In the genomic region with DNA sequence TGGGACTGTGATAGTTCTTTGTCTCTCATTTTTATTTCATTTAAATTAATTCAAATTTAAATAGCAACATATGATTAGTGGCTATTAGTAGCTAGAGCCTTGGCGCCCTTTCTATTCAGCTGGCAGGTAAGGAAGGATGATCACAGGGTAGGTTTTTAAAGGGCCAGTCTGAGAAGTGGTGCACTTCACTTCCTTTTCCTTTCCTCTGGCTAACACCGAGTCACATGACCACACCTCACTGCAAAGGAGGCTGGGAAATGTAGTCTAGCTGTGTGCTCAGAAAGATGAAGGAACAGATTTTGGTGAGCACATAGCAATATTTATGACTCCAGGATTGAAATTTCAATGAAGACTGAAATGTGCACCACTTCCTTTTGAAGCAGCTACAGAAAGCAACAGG, we compare ENCODE assay signal across 10 cellular contexts.
A peak's percentile ranks its signal among the peaks of the same experiment; 100 is the strongest.
DNase-seq lines count a peak whose midpoint lies in the region; TF ChIP-seq lines count a peak whose summit lies in the region.
"Had no signal": no experiment of that assay in that cellular context is flagged by ENCODE, and none has a peak within 500 bp of the region (broad histone marks: within the 10 kb centered on the region; RNA-seq: fewer than 3 reads in every experiment).

No MANE protein-coding gene starts in this region.

- no peak overlapping the region for H3K9ac ChIP-seq in Karpas-422 (ENCODE audit: low read length)

- H3K4me3 ChIP-seq in Karpas-422 (ENCODE audit: low read length) (no peak overlapping the region), ovary (no peak overlapping the region)
- H3K4me3 ChIP-seq: HAP-1 had no signal

- no peak overlapping the region for H3K4me2 ChIP-seq in Karpas-422 (ENCODE audit: low read depth, low read length, poor library complexity, severe bottlenecking)

- DNase-seq in COLO829 (ENCODE audit: low spot score) (peak; percentile 11), Karpas-422 (peak; percentile 74), left kidney (ENCODE audit: low read depth, low spot score) (peak; percentile 13), CD14-positive monocyte (ENCODE audit: low spot score) (no peak), ovary (no peak), dedifferentiated amniotic fluid mesenchymal stem cell (ENCODE audit: extremely low spot score) (no peak)
- DNase-seq in activated CD4-positive, alpha-beta T cell treated with anti-CD3 and anti-CD28 coated beads, Interleukin-2, amount 10 ng/mL, durations not matched to agents 7 days and 5 days: peak; percentile 59
- no peak for DNase-seq in T-helper 2 cell treated with Interferon-gamma antibody and Interleukin-4, amounts not matched to agents 5 μg/mL and 100 μg/mL, for 36 hours (ENCODE audit: low spot score)

- POLR2A ChIA-PET in activated CD4-positive, alpha-beta T cell treated with anti-CD3 and anti-CD28 coated beads, Interleukin-2, amount 10 ng/mL, durations not matched to agents 7 days and 5 days (lab: Charles Lee): no interaction called here

- H3K9me3 Mint-ChIP-seq in activated CD4-positive, alpha-beta T cell treated with anti-CD3 and anti-CD28 coated beads, Interleukin-2, amount 10 ng/mL, durations not matched to agents 7 days and 5 days: peaks cover 8% of the 10 kb centered on the region
- peaks cover 0 to 4% (median 0%) of the 10 kb centered on the region in 7 donors for H3K9me3 Mint-ChIP-seq in CD14-positive monocyte
- H3K9me3 Mint-ChIP-seq in T-helper 2 cell treated with Interferon-gamma antibody and Interleukin-4, amounts not matched to agents 5 μg/mL and 100 μg/mL, for 36 hours: peaks cover 9% of the 10 kb centered on the region

- H3K27me3 Mint-ChIP-seq in activated CD4-positive, alpha-beta T cell treated with anti-CD3 and anti-CD28 coated beads, Interleukin-2, amount 10 ng/mL, durations not matched to agents 7 days and 5 days: no peaks in the 10 kb centered on the region
- peaks cover 4 to 14% (median 6%) of the 10 kb centered on the region in 3 donors for H3K27me3 Mint-ChIP-seq in CD14-positive monocyte (ENCODE audit: low read depth in 3 of 3)
- H3K27me3 Mint-ChIP-seq in T-helper 2 cell treated with Interferon-gamma antibody and Interleukin-4, amounts not matched to agents 5 μg/mL and 100 μg/mL, for 36 hours (ENCODE audit: low read depth): no peaks in the 10 kb centered on the region

- H2AFZ ChIP-seq in Karpas-422 (ENCODE audit: low read length): peak overlapping the region; percentile 88; the same call in 1 of the 2 replicates

- no peaks in the 10 kb centered on the region for H3K4me1 ChIP-seq in Karpas-422 (ENCODE audit: low read length)
- H3K4me1 ChIP-seq in ovary (ENCODE audit: insufficient read depth): no peaks in the 10 kb centered on the region
- H3K4me1 ChIP-seq: HAP-1 had no signal

- no peaks in the 10 kb centered on the region for H3K36me3 Mint-ChIP-seq in activated CD4-positive, alpha-beta T cell treated with anti-CD3 and anti-CD28 coated beads, Interleukin-2, amount 10 ng/mL, durations not matched to agents 7 days and 5 days (ENCODE audit: low read depth)
- no peaks in the 10 kb centered on the region for H3K36me3 Mint-ChIP-seq in CD14-positive monocyte
- peaks cover 5% of the 10 kb centered on the region for H3K36me3 Mint-ChIP-seq in T-helper 2 cell treated with Interferon-gamma antibody and Interleukin-4, amounts not matched to agents 5 μg/mL and 100 μg/mL, for 36 hours (ENCODE audit: low read depth)

- TF ChIP-seq CTCF in CD14-positive monocyte (IDR thresholded peaks at IDR 0.05) (no peak), ovary (IDR thresholded peaks at IDR 0.05) (no peak)

- no peak overlapping the region for H3K27ac Mint-ChIP-seq in activated CD4-positive, alpha-beta T cell treated with anti-CD3 and anti-CD28 coated beads, Interleukin-2, amount 10 ng/mL, durations not matched to agents 7 days and 5 days
- H3K27ac Mint-ChIP-seq in CD14-positive monocyte: no peak overlapping the region
- no peak overlapping the region for H3K27ac Mint-ChIP-seq in T-helper 2 cell treated with Interferon-gamma antibody and Interleukin-4, amounts not matched to agents 5 μg/mL and 100 μg/mL, for 36 hours
- H3K27ac Mint-ChIP-seq: dendritic cell treated with granulocyte-macrophage colony-stimulating factor and Interleukin-4, amounts not matched to agents 40 ng/mL and 50 ng/mL, for 4 days had no signal

- no peak overlapping the region for H3K27ac ChIP-seq in Karpas-422 (ENCODE audit: low read length)
- H3K27ac ChIP-seq in ovary: no peak overlapping the region

- peaks cover 18% of the 10 kb centered on the region for H3K4me1 Mint-ChIP-seq in activated CD4-positive, alpha-beta T cell treated with anti-CD3 and anti-CD28 coated beads, Interleukin-2, amount 10 ng/mL, durations not matched to agents 7 days and 5 days
- H3K4me1 Mint-ChIP-seq in CD14-positive monocyte: no peaks in the 10 kb centered on the region
- H3K4me1 Mint-ChIP-seq in T-helper 2 cell treated with Interferon-gamma antibody and Interleukin-4, amounts not matched to agents 5 μg/mL and 100 μg/mL, for 36 hours (ENCODE audit: low read depth): peaks cover 13% of the 10 kb centered on the region

- H3K9me2 ChIP-seq in Karpas-422 (replicated peaks; ENCODE audit: insufficient read depth, low read length): no peaks in the 10 kb centered on the region

- no peaks in the 10 kb centered on the region for H3K36me3 ChIP-seq in Karpas-422 (ENCODE audit: insufficient read depth, low read length)
- no peaks in the 10 kb centered on the region for H3K36me3 ChIP-seq in ovary
- H3K36me3 ChIP-seq: HAP-1 had no signal

- H3K27me3 ChIP-seq in Karpas-422 (ENCODE audit: low read length) (no peaks in the 10 kb centered on the region), ovary (no peaks in the 10 kb centered on the region)

- no peaks in the 10 kb centered on the region for H4K20me1 ChIP-seq in Karpas-422 (ENCODE audit: insufficient read depth, low read depth, low read length)

- CTCF ChIA-PET in activated CD4-positive, alpha-beta T cell treated with anti-CD3 and anti-CD28 coated beads, Interleukin-2, amount 10 ng/mL, durations not matched to agents 7 days and 5 days (lab: Charles Lee): no interaction called here

- WGBS in ovary, 3 donors: 77 to 91% (median 87%) methylated on average over 2 of the region's 2 CpGs

- no peak overlapping the region for H3K4me3 Mint-ChIP-seq in activated CD4-positive, alpha-beta T cell treated with anti-CD3 and anti-CD28 coated beads, Interleukin-2, amount 10 ng/mL, durations not matched to agents 7 days and 5 days
- no peak overlapping the region for H3K4me3 Mint-ChIP-seq in CD14-positive monocyte
- no peak overlapping the region for H3K4me3 Mint-ChIP-seq in T-helper 2 cell treated with Interferon-gamma antibody and Interleukin-4, amounts not matched to agents 5 μg/mL and 100 μg/mL, for 36 hours
- H3K4me3 Mint-ChIP-seq: dendritic cell treated with granulocyte-macrophage colony-stimulating factor and Interleukin-4, amounts not matched to agents 40 ng/mL and 50 ng/mL, for 4 days had no signal

- no peaks in the 10 kb centered on the region for H3K79me2 ChIP-seq in Karpas-422 (ENCODE audit: low read length)

- intact Hi-C loops in CD14-positive monocyte (cut with micrococcal nuclease) (no loop called here), ovary (cut with DNase I) (no loop called here)

- no peaks in the 10 kb centered on the region for H3K9me3 ChIP-seq in Karpas-422 (ENCODE audit: low read length)
- no peaks in the 10 kb centered on the region for H3K9me3 ChIP-seq in ovary
- H3K9me3 ChIP-seq: HAP-1 had no signal

- TF ChIP-seq POLR2A in ovary (IDR thresholded peaks at IDR 0.05): no peak

- TF ChIP-seq EP300 in ovary (IDR thresholded peaks at IDR 0.05): no peak

Comparison
In these comparisons a context has a peak if more than half of its experiments do, and no peak if none do; other contexts are left out.
1. DNase-seq: peak in COLO829 (single experiment), Karpas-422 (single experiment), activated CD4-positive, alpha-beta T cell treated with anti-CD3 and anti-CD28 coated beads, Interleukin-2, amount 10 ng/mL, durations not matched to agents 7 days and 5 days (single experiment) and left kidney (single experiment); none in CD14-positive monocyte (single experiment), ovary (0 of 5), T-helper 2 cell treated with Interferon-gamma antibody and Interleukin-4, amounts not matched to agents 5 μg/mL and 100 μg/mL, for 36 hours (single experiment) and dedifferentiated amniotic fluid mesenchymal stem cell (single experiment).